8 cellular contexts compared by ENCODE assay signal in genomic region chr1:27360159-27361043, GRCh38. TPM values are rescaled to one million over a fixed set of nuclear protein-coding genes. Genes with fewer than 3 reads are reported as not detected.
DNase-seq lines count a peak whose midpoint lies in the region; ATAC-seq and TF ChIP-seq lines count a peak whose summit lies in the region.
"Had no signal": no experiment of that assay in that cellular context is flagged by ENCODE, and none has a peak within 500 bp of the region (broad histone marks: within the 10 kb centered on the region; RNA-seq: fewer than 3 reads in every experiment).

No MANE protein-coding gene starts in this region.

- ATAC-seq in GM21737 (IDR thresholded peaks at IDR 0.05; ENCODE audit: unreplicated experiment), result no peak
- ATAC-seq: left colon had no signal

- H3F3A ChIP-seq in PC-9 (ENCODE audit: insufficient read depth, low read depth), result no peaks in the 10 kb centered on the region

- H3K4me1 ChIP-seq in CD4-positive, alpha-beta memory T cell (ENCODE audit: insufficient read depth, low read length), result peaks cover 50% of the 10 kb centered on the region
- peaks cover 4% of the 10 kb centered on the region; the same call in 1 of the 2 replicates for H3K4me1 ChIP-seq in PC-9 (replicated peaks; ENCODE audit: insufficient read depth)

- H3K9me3 Mint-ChIP-seq in CD4-positive, alpha-beta memory T cell, result peaks cover 0 to 2% (median 0%) of the 10 kb centered on the region in 8 donors
- no peaks in the 10 kb centered on the region for H3K9me3 Mint-ChIP-seq in activated T-cell treated with anti-CD3 and anti-CD28 coated beads, Interleukin-2, amount 50 U/mL, for 24 hours

- CTCF ChIA-PET in CD4-positive, alpha-beta memory T cell (lab: Charles Lee; ENCODE audit: partially characterized antibody), result interaction anchor here (7.1 to 9.0 kb wide), 2 partner anchors 18 to 27 kb away, joined by 63 to 105 read pairs; partner anchors contain the start of gene SYTL1
- CTCF ChIA-PET in PC-9 (lab: Charles Lee), result no interaction called here

- H3K36me3 Mint-ChIP-seq in CD4-positive, alpha-beta memory T cell, result peaks cover 0 to 3% of the 10 kb centered on the region in 2 donors
- no peaks in the 10 kb centered on the region for H3K36me3 Mint-ChIP-seq in activated T-cell treated with anti-CD3 and anti-CD28 coated beads, Interleukin-2, amount 50 U/mL, for 24 hours (ENCODE audit: low read depth)

- no peaks in the 10 kb centered on the region for H3K9me3 ChIP-seq in CD4-positive, alpha-beta memory T cell (ENCODE audit: control insufficient read depth in 1 of 2, low read length in 2 of 2)
- H3K9me3 ChIP-seq in PC-9 (ENCODE audit: insufficient read depth, low read depth), result no peaks in the 10 kb centered on the region

- H3K4me3 ChIP-seq in CD4-positive, alpha-beta memory T cell (ENCODE audit: low read length in 2 of 2), result peak overlapping the region in 1 of 2 donors; percentile 20
- H3K4me3 ChIP-seq in PC-9, result no peak overlapping the region

- no peaks in the 10 kb centered on the region for H3K79me2 ChIP-seq in PC-9 (ENCODE audit: low read depth)

- H2AFZ ChIP-seq in PC-9, result no peak overlapping the region

- BruUV-seq in PC-9 (replicated peaks; lab: Mats Ljungman, UMichigan), result no TSS peak

- peak; percentile 36 to 66 (median 42) for DNase-seq in CD4-positive, alpha-beta memory T cell
- peak; percentile 68 for DNase-seq in activated T-cell treated with anti-CD3 and anti-CD28 coated beads, Interleukin-2, amount 50 U/mL, for 24 hours
- DNase-seq in left kidney (ENCODE audit: low read depth, low spot score) (peak; percentile 69), NCI-H446 treated with DMSO at 0.1 percent for 48 hours (lab: John Stamatoyannopoulos, UW) (no peak), PC-9 (no peak)

- H4K20me1 ChIP-seq in PC-9 (ENCODE audit: insufficient read depth), result no peaks in the 10 kb centered on the region

- peaks cover 27 to 75% (median 50%) of the 10 kb centered on the region in 4 donors for H3K4me1 Mint-ChIP-seq in CD4-positive, alpha-beta memory T cell
- H3K4me1 Mint-ChIP-seq in activated T-cell treated with anti-CD3 and anti-CD28 coated beads, Interleukin-2, amount 50 U/mL, for 24 hours (ENCODE audit: low read depth), result peaks cover 49% of the 10 kb centered on the region

- POLR2A ChIA-PET in CD4-positive, alpha-beta memory T cell (lab: Charles Lee; ENCODE audit: partially characterized antibody), result interaction anchor here (0.6 to 15.5 kb wide), 5 partner anchors 17 to 43 kb away, joined by 3 to 202 read pairs (median 3); partner anchors contain the start of gene SYTL1
- POLR2A ChIA-PET in PC-9 (lab: Charles Lee; ENCODE audit: unreplicated experiment), result no interaction called here

- H3K4me3 Mint-ChIP-seq in CD4-positive, alpha-beta memory T cell, result peak overlapping the region; percentile 69 to 96 (median 83)
- peak overlapping the region; percentile 35 for H3K4me3 Mint-ChIP-seq in activated T-cell treated with anti-CD3 and anti-CD28 coated beads, Interleukin-2, amount 50 U/mL, for 24 hours

- no peaks in the 10 kb centered on the region for H3K9me2 ChIP-seq in PC-9 (ENCODE audit: insufficient read depth)

- H3K27ac Mint-ChIP-seq in CD4-positive, alpha-beta memory T cell, result peak overlapping the region; percentile 23 to 93 (median 62)
- H3K27ac Mint-ChIP-seq in activated T-cell treated with anti-CD3 and anti-CD28 coated beads, Interleukin-2, amount 50 U/mL, for 24 hours, result no peak overlapping the region

- no peaks in the 10 kb centered on the region for H3K27me3 ChIP-seq in CD4-positive, alpha-beta memory T cell (ENCODE audit: insufficient read depth, low read length)
- H3K27me3 ChIP-seq in PC-9 (ENCODE audit: insufficient read depth, low read depth), result no peaks in the 10 kb centered on the region

- H3K4me2 ChIP-seq in PC-9, result no peak overlapping the region

- H3K27ac ChIP-seq in CD4-positive, alpha-beta memory T cell (ENCODE audit: low read depth, low read length), result peak overlapping the region; percentile 14
- H3K27ac ChIP-seq in PC-9, result no peak overlapping the region
- H3K27ac ChIP-seq: C4-2B had no signal

- no peaks in the 10 kb centered on the region for H3K36me3 ChIP-seq in CD4-positive, alpha-beta memory T cell (ENCODE audit: insufficient read depth, low read length)
- no peaks in the 10 kb centered on the region for H3K36me3 ChIP-seq in PC-9 (ENCODE audit: low read depth)

- H3K27me3 Mint-ChIP-seq in CD4-positive, alpha-beta memory T cell, result no peaks in the 10 kb centered on the region
- no peaks in the 10 kb centered on the region for H3K27me3 Mint-ChIP-seq in activated T-cell treated with anti-CD3 and anti-CD28 coated beads, Interleukin-2, amount 50 U/mL, for 24 hours

- intact Hi-C loops in CD4-positive, alpha-beta memory T cell (cut with micrococcal nuclease), result no loop called here
- intact Hi-C loops in PC-9 (cut with micrococcal nuclease; ENCODE audit: unreplicated experiment), result no loop called here

- no peak for TF ChIP-seq CTCF in PC-9 (conservative IDR thresholded peaks at IDR 0.05)

RNA-seq across cellular contexts. Expression of gene MAP3K6, which starts 6.4 kb away (rescaled TPM):
- 10 to 100 TPM in 1 of 2 experiments, 1 to 10 TPM in 1; 8.8 to 11.7 TPM for total RNA-seq in CD4-positive, alpha-beta memory T cell
- 1 to 10 TPM; 4.5 to 8.1 TPM for polyA plus RNA-seq in CD4-positive, alpha-beta memory T cell
- 25.1 and 26.2 TPM in 2 replicates for total RNA-seq in PC-9 (2021)

RNA-seq across cellular contexts. Expression of gene FCN3, which starts 14.2 kb away (rescaled TPM):
- not detected for total RNA-seq in CD4-positive, alpha-beta memory T cell
- not detected for polyA plus RNA-seq in CD4-positive, alpha-beta memory T cell
- total RNA-seq in PC-9 (2021), result not detected in 2 replicates

RNA-seq across cellular contexts. Expression of gene SYTL1, which starts 18.6 kb away (rescaled TPM):
- total RNA-seq in CD4-positive, alpha-beta memory T cell, result 100 to 1,000 TPM; 146 to 158 TPM
- polyA plus RNA-seq in CD4-positive, alpha-beta memory T cell, result 100 to 1,000 TPM in 1 of 2 donors, 10 to 100 TPM in 1; 99.7 to 141 TPM
- total RNA-seq in PC-9 (2021), result 43.7 and 49.8 TPM in 2 replicates

RNA-seq across cellular contexts. Expression of gene CD164L2, which starts 22.7 kb away (rescaled TPM):
- not detected for total RNA-seq in CD4-positive, alpha-beta memory T cell
- polyA plus RNA-seq in CD4-positive, alpha-beta memory T cell, result under 1 TPM in 1 of 2 donors, not detected in 1; 0.22 TPM
- 0.63 and 1.7 TPM in 2 replicates for total RNA-seq in PC-9 (2021)

RNA-seq across cellular contexts. Expression of gene GPR3, which starts 32.0 kb away (rescaled TPM):
- not detected for total RNA-seq in CD4-positive, alpha-beta memory T cell
- polyA plus RNA-seq in CD4-positive, alpha-beta memory T cell, result not detected
- total RNA-seq in PC-9 (2021), result 0.98 and 1.2 TPM in 2 replicates
- total RNA-seq: left colon had no signal

Comparison
In these comparisons a context has a peak if more than half of its experiments do, and no peak if none do; other contexts are left out.
1. DNase-seq: peak in CD4-positive, alpha-beta memory T cell (5 of 5), activated T-cell treated with anti-CD3 and anti-CD28 coated beads, Interleukin-2, amount 50 U/mL, for 24 hours (single experiment) and left kidney (single experiment); none in NCI-H446 treated with DMSO at 0.1 percent for 48 hours (single experiment) and PC-9 (0 of 2).